Comparison of ENCODE assay signal across 8 cellular contexts in genomic region chr7:29878081-29878688, GRCh38.
DNase-seq lines count a peak whose midpoint lies in the region; ATAC-seq and TF ChIP-seq lines count a peak whose summit lies in the region.

No MANE protein-coding gene starts in this region.

- no peaks in the 10 kb centered on the region for H3K36me3 Mint-ChIP-seq in immature natural killer cell

- peaks cover 2 to 6% (median 5%) of the 10 kb centered on the region in 3 donors for H3K27me3 Mint-ChIP-seq in immature natural killer cell (ENCODE audit: low read depth in 3 of 3)

- H3K27ac Mint-ChIP-seq in immature natural killer cell = no peak overlapping the region

- peaks cover 9% of the 10 kb centered on the region in 2 donors for H3K4me1 Mint-ChIP-seq in immature natural killer cell

- no peak overlapping the region for H3K27ac ChIP-seq in 22Rv1

- ATAC-seq in GM18907 (IDR thresholded peaks at IDR 0.05; ENCODE audit: unreplicated experiment) = no peak

- no peaks in the 10 kb centered on the region for H3K9me3 Mint-ChIP-seq in immature natural killer cell

- H3K4me3 Mint-ChIP-seq in immature natural killer cell = no peak overlapping the region

- TF ChIP-seq CTCF in 22Rv1 (IDR thresholded peaks at IDR 0.05) = peak; percentile 87

- peak; percentile 91 for DNase-seq in DMS 273 (lab: John Stamatoyannopoulos, UW; ENCODE audit: unreplicated experiment)
- DNase-seq in MV-4-11 (lab: John Stamatoyannopoulos, UW) = peak; percentile 22
- DNase-seq in activated CD4-positive, alpha-beta T cell treated with anti-CD3 and anti-CD28 coated beads, Interleukin-2, amount 50 U/mL, for 48 hours = peak; percentile 7 to 20
- DNase-seq in immature natural killer cell = peak; percentile 9 to 17 (median 12)
- peak; percentile 51 for DNase-seq in ureter (ENCODE audit: low spot score)
- no peak for DNase-seq in cortex of kidney (lab: John Stamatoyannopoulos, UW)
